Comparison of ENCODE assay signal across 8 cellular contexts in genomic region chr2:100708333-100708732, GRCh38.
"Had no signal": no experiment of that assay in that cellular context is flagged by ENCODE, and none has a peak within 500 bp of the region (broad histone marks: within the 10 kb centered on the region; RNA-seq: fewer than 3 reads in every experiment).

No MANE protein-coding gene starts in this region.

- H3K4me1 ChIP-seq: HAP-1 had no signal

- H3K4me3 Mint-ChIP-seq: HFFc6 had no signal

- H3K4me3 ChIP-seq: GM23248, HAP-1, K562 had no signal

- H3K27ac ChIP-seq: GM23248, HL-60 had no signal

- DNase-seq: GM23248, GOT3, H7, HFFc6, IMR-90 had no signal

- H3K36me3 ChIP-seq: HAP-1 had no signal

- H3K9me3 Mint-ChIP-seq: HFFc6 had no signal

- H3K27ac Mint-ChIP-seq: HFFc6 had no signal

- H3K9ac ChIP-seq: GM23248 had no signal

- H3K9me3 ChIP-seq: HAP-1 had no signal
